8 cellular contexts compared by ENCODE assay signal in genomic region chr7:74655785-74656420, GRCh38. TPM values are rescaled to one million over a fixed set of nuclear protein-coding genes. Genes with fewer than 3 reads are reported as not detected.
DNase-seq lines count a peak whose midpoint lies in the region; ATAC-seq, FAIRE-seq and TF ChIP-seq lines count a peak whose summit lies in the region.

No MANE protein-coding gene starts in this region.

- 0 out of 2 replicates have a peak, but pooled peaks cover 5% of the 10 kb centered on the region for H3K36me3 ChIP-seq in Karpas-422 (ENCODE audit: insufficient read depth, low read length)

- DNase-seq in CD14-positive monocyte (ENCODE audit: low spot score), result no peak
- DNase-seq in Karpas-422, result no peak
- peak; percentile 27 for DNase-seq in choroid plexus epithelial cell (ENCODE audit: low read depth)
- DNase-seq in nephron progenitor cell, result no peak
- DNase-seq in GM19239 (ENCODE audit: insufficient read length, low spot score), result no peak
- no peak for DNase-seq in DMS79 (lab: John Stamatoyannopoulos, UW)
- DNase-seq in RPMI8226, result no peak

- FAIRE-seq in GM19239 (lab: Jason Lieb, UNC), result no peak

- no peak overlapping the region for H3K27ac ChIP-seq in Karpas-422 (ENCODE audit: low read length)

- intact Hi-C loops in CD14-positive monocyte (cut with micrococcal nuclease), result no loop called here

- no peaks in the 10 kb centered on the region for H3K9me2 ChIP-seq in Karpas-422 (replicated peaks; ENCODE audit: insufficient read depth, low read length)

- TF ChIP-seq CTCF in CD14-positive monocyte (IDR thresholded peaks at IDR 0.05) (no peak), choroid plexus epithelial cell (conservative IDR thresholded peaks at IDR 0.05; ENCODE audit: low read depth, low read length) (no peak), nephron progenitor cell (IDR thresholded peaks at IDR 0.05) (no peak)

- H3K4me1 ChIP-seq in Karpas-422 (ENCODE audit: low read length), result peaks cover 44% of the 10 kb centered on the region

- peak overlapping the region; percentile 59 for H3K4me3 ChIP-seq in Karpas-422 (ENCODE audit: low read length)
- peak overlapping the region; percentile 74 for H3K4me3 ChIP-seq in choroid plexus epithelial cell (ENCODE audit: low read depth, low read length)

- peak overlapping the region; percentile 57; the same call in 1 of the 2 replicates for H2AFZ ChIP-seq in Karpas-422 (ENCODE audit: low read length)

- H3K36me3 Mint-ChIP-seq in CD14-positive monocyte (no peaks in the 10 kb centered on the region), nephron progenitor cell (ENCODE audit: low read depth) (peaks cover 10% of the 10 kb centered on the region)

- H3K4me3 Mint-ChIP-seq in CD14-positive monocyte (peak overlapping the region; percentile 80 to 95), nephron progenitor cell (peak overlapping the region; percentile 89)

- ATAC-seq in GM18519 (IDR thresholded peaks at IDR 0.05; ENCODE audit: low FRiP score, unreplicated experiment), result no peak

- no peaks in the 10 kb centered on the region for H3K9me3 Mint-ChIP-seq in CD14-positive monocyte
- H3K9me3 Mint-ChIP-seq in nephron progenitor cell, result no peaks in the 10 kb centered on the region

- H4K20me1 ChIP-seq in Karpas-422 (ENCODE audit: insufficient read depth, low read depth, low read length), result no peaks in the 10 kb centered on the region

- H3K9ac ChIP-seq in Karpas-422 (ENCODE audit: low read length), result peak overlapping the region; percentile 67

- peaks cover 18% of the 10 kb centered on the region for H3K79me2 ChIP-seq in Karpas-422 (ENCODE audit: low read length)

- peaks cover 2 to 6% (median 3%) of the 10 kb centered on the region in 3 donors for H3K27me3 Mint-ChIP-seq in CD14-positive monocyte (ENCODE audit: low read depth in 3 of 3)
- H3K27me3 Mint-ChIP-seq in nephron progenitor cell (ENCODE audit: low read depth, poor library complexity), result peaks cover 6% of the 10 kb centered on the region

- no peaks in the 10 kb centered on the region for H3K27me3 ChIP-seq in Karpas-422 (ENCODE audit: low read length)

- no peaks in the 10 kb centered on the region for H3K9me3 ChIP-seq in Karpas-422 (ENCODE audit: low read length)

- H3K4me1 Mint-ChIP-seq in CD14-positive monocyte (peaks cover 44% of the 10 kb centered on the region), nephron progenitor cell (peaks cover 41% of the 10 kb centered on the region)

- H3K4me2 ChIP-seq in Karpas-422 (ENCODE audit: low read depth, low read length, poor library complexity, severe bottlenecking), result peak overlapping the region; percentile 100

- H3K27ac Mint-ChIP-seq in CD14-positive monocyte (peak overlapping the region in 5 of 7 donors; percentile 32 to 72 (median 37)), nephron progenitor cell (peak overlapping the region; percentile 99)

RNA-seq across cellular contexts. Expression of gene GTF2I, which starts 1.6 kb away (rescaled TPM):
- 10 to 100 TPM; 20.9 to 28.2 TPM for polyA plus RNA-seq in CD14-positive monocyte
- 130 and 176 TPM in 2 replicates for total RNA-seq in Karpas-422 (2014; rRNA removed; shearing (Covaris generic); ENCODE audit: low replicate concordance)
